In genomic region chr2:45777996-45778719, GRCh38 we compare ENCODE assay signal across 10 cellular contexts.
A peak's percentile ranks its signal among the peaks of the same experiment; 100 is the strongest.
DNase-seq lines count a peak whose midpoint lies in the region; ATAC-seq, FAIRE-seq and TF ChIP-seq lines count a peak whose summit lies in the region.
"Had no signal": no experiment of that assay in that cellular context is flagged by ENCODE, and none has a peak within 500 bp of the region (broad histone marks: within the 10 kb centered on the region; RNA-seq: fewer than 3 reads in every experiment).

No MANE protein-coding gene starts in this region.

- no peaks in the 10 kb centered on the region for H3K9me3 Mint-ChIP-seq in activated CD8-positive, alpha-beta memory T cell treated with anti-CD3 and anti-CD28 coated beads, Interleukin-2, amount 10 ng/mL, durations not matched to agents 7 days and 5 days (ENCODE audit: low read depth)
- no peaks in the 10 kb centered on the region for H3K9me3 Mint-ChIP-seq in stimulated activated naive B cell treated with anti-CD40 and anti-IgM and Interleukin-4, amounts not matched to agents 10 μg/mL and 1 μg/mL and 100 μg/mL, for 72 hours

- no peaks in the 10 kb centered on the region for H3K36me3 Mint-ChIP-seq in activated CD8-positive, alpha-beta memory T cell treated with anti-CD3 and anti-CD28 coated beads, Interleukin-2, amount 10 ng/mL, durations not matched to agents 7 days and 5 days
- H3K36me3 Mint-ChIP-seq in stimulated activated naive B cell treated with anti-CD40 and anti-IgM and Interleukin-4, amounts not matched to agents 10 μg/mL and 1 μg/mL and 100 μg/mL, for 72 hours = peaks cover 0 to 3% of the 10 kb centered on the region in 2 donors

- DNase-seq in activated CD8-positive, alpha-beta memory T cell treated with anti-CD3 and anti-CD28 coated beads, Interleukin-2, amount 10 ng/mL, durations not matched to agents 7 days and 5 days = no peak
- DNase-seq in activated CD8-positive, alpha-beta memory T cell treated with anti-CD3 and anti-CD28 coated beads, Interleukin-2, amount 50 U/mL, for 48 hours = no peak
- no peak for DNase-seq in bronchial epithelial cell (ENCODE audit: low read depth)
- no peak for DNase-seq in stimulated activated naive B cell treated with anti-CD40 and anti-IgM and Interleukin-4, amounts not matched to agents 10 μg/mL and 1 μg/mL and 100 μg/mL, for 72 hours
- DNase-seq in 8988T = no peak
- no peak for DNase-seq in kidney glomerular epithelial cell (lab: John Stamatoyannopoulos, UW)
- DNase-seq in stimulated activated CD4-positive, alpha-beta T cell treated with anti-CD3 and anti-CD28 coated beads, Interleukin-15, amount 100 ng/mL, for 24 hours = no peak

- no peak; the same call in 1 of the 2 replicates for TF ChIP-seq CTCF in Loucy (conservative IDR thresholded peaks at IDR 0.05; ENCODE audit: low read length)
- peak; percentile 12 for TF ChIP-seq CTCF in bronchial epithelial cell (IDR thresholded peaks at IDR 0.05; ENCODE audit: insufficient read depth, low read length, severe bottlenecking)

- H3K4me2 ChIP-seq in Loucy (ENCODE audit: low read depth, low read length, poor library complexity, severe bottlenecking) = peak overlapping the region; percentile 43

- H3K36me3 ChIP-seq in Loucy (ENCODE audit: insufficient read depth, low read length) = no peaks in the 10 kb centered on the region
- no peaks in the 10 kb centered on the region for H3K36me3 ChIP-seq in bronchial epithelial cell (ENCODE audit: control insufficient read depth, insufficient read depth, low read length)
- H3K36me3 ChIP-seq: upper lobe of left lung had no signal

- no peaks in the 10 kb centered on the region for H3K9me2 ChIP-seq in Loucy (replicated peaks; ENCODE audit: low read depth, low read length)

- H3K4me3 ChIP-seq in Loucy (ENCODE audit: low read length, poor library complexity, severe bottlenecking) (peak overlapping the region; percentile 31), bronchial epithelial cell (ENCODE audit: low read depth, low read length) (no peak overlapping the region)
- H3K4me3 ChIP-seq: upper lobe of left lung had no signal

- H3K9me3 ChIP-seq in Loucy (ENCODE audit: insufficient read depth, low read depth, low read length) = no peaks in the 10 kb centered on the region
- H3K9me3 ChIP-seq: upper lobe of left lung had no signal

- no peak overlapping the region for H3K27ac Mint-ChIP-seq in activated CD8-positive, alpha-beta memory T cell treated with anti-CD3 and anti-CD28 coated beads, Interleukin-2, amount 10 ng/mL, durations not matched to agents 7 days and 5 days
- H3K27ac Mint-ChIP-seq in stimulated activated naive B cell treated with anti-CD40 and anti-IgM and Interleukin-4, amounts not matched to agents 10 μg/mL and 1 μg/mL and 100 μg/mL, for 72 hours = no peak overlapping the region

- H3K4me1 ChIP-seq in Loucy (ENCODE audit: insufficient read depth, low read length, poor library complexity, severe bottlenecking) = peaks cover 33% of the 10 kb centered on the region

- no peak for FAIRE-seq in bronchial epithelial cell (lab: Jason Lieb, UNC)
- FAIRE-seq: islet of Langerhans had no signal

- peaks cover 36% of the 10 kb centered on the region; the same call in 1 of the 2 replicates for H3K79me2 ChIP-seq in Loucy (ENCODE audit: insufficient read depth, low read length)

- H3F3A ChIP-seq in Loucy (ENCODE audit: low read depth) = no peaks in the 10 kb centered on the region

- no peak overlapping the region for H2AFZ ChIP-seq in Loucy (ENCODE audit: low read length)

- H3K4me3 Mint-ChIP-seq in activated CD8-positive, alpha-beta memory T cell treated with anti-CD3 and anti-CD28 coated beads, Interleukin-2, amount 10 ng/mL, durations not matched to agents 7 days and 5 days = no peak overlapping the region
- H3K4me3 Mint-ChIP-seq in stimulated activated naive B cell treated with anti-CD40 and anti-IgM and Interleukin-4, amounts not matched to agents 10 μg/mL and 1 μg/mL and 100 μg/mL, for 72 hours = peak overlapping the region in 1 of 2 donors; percentile 31

- CTCF ChIA-PET in activated CD8-positive, alpha-beta memory T cell treated with anti-CD3 and anti-CD28 coated beads, Interleukin-2, amount 10 ng/mL, durations not matched to agents 7 days and 5 days (lab: Charles Lee) = interaction anchor here (0.6 to 4.9 kb wide), 41 partner anchors 8 to 797 kb away, joined by 3 to 59 read pairs (median 5); no protein-coding TSS in a partner anchor

- no peaks in the 10 kb centered on the region for H3K27me3 Mint-ChIP-seq in activated CD8-positive, alpha-beta memory T cell treated with anti-CD3 and anti-CD28 coated beads, Interleukin-2, amount 10 ng/mL, durations not matched to agents 7 days and 5 days
- H3K27me3 Mint-ChIP-seq in stimulated activated naive B cell treated with anti-CD40 and anti-IgM and Interleukin-4, amounts not matched to agents 10 μg/mL and 1 μg/mL and 100 μg/mL, for 72 hours = no peaks in the 10 kb centered on the region

- peaks cover 14% of the 10 kb centered on the region for H3K4me1 Mint-ChIP-seq in activated CD8-positive, alpha-beta memory T cell treated with anti-CD3 and anti-CD28 coated beads, Interleukin-2, amount 10 ng/mL, durations not matched to agents 7 days and 5 days
- H3K4me1 Mint-ChIP-seq in stimulated activated naive B cell treated with anti-CD40 and anti-IgM and Interleukin-4, amounts not matched to agents 10 μg/mL and 1 μg/mL and 100 μg/mL, for 72 hours = peaks cover 56 to 89% of the 10 kb centered on the region in 2 donors

- no peaks in the 10 kb centered on the region for H3K27me3 ChIP-seq in Loucy (ENCODE audit: insufficient read depth, low read length, poor library complexity, severe bottlenecking)
- no peaks in the 10 kb centered on the region for H3K27me3 ChIP-seq in bronchial epithelial cell (ENCODE audit: control insufficient read depth, insufficient read depth, low read length)
- H3K27me3 ChIP-seq: upper lobe of left lung had no signal

- H4K20me1 ChIP-seq in Loucy (ENCODE audit: insufficient read depth, low read length, poor library complexity, severe bottlenecking) = no peaks in the 10 kb centered on the region

- no peak overlapping the region for H3K9ac ChIP-seq in Loucy (ENCODE audit: low read depth, low read length, poor library complexity, severe bottlenecking)

- ATAC-seq in activated CD8-positive, alpha-beta memory T cell treated with anti-CD3 and anti-CD28 coated beads, Interleukin-2, amount 10 ng/mL, durations not matched to agents 7 days and 5 days = peak; percentile 39
- ATAC-seq in stimulated activated naive B cell treated with anti-CD40 and anti-IgM and Interleukin-4, amounts not matched to agents 10 μg/mL and 1 μg/mL and 100 μg/mL, for 72 hours (replicated peaks) = peak; percentile 20 to 30
